ENCODE assay signal across 10 cellular contexts in genomic region chr11:27012254-27012921, GRCh38. TPM values are rescaled to one million over a fixed set of nuclear protein-coding genes. Genes with fewer than 3 reads are reported as not detected.
A peak's percentile ranks its signal among the peaks of the same experiment; 100 is the strongest.
DNase-seq lines count a peak whose midpoint lies in the region; ATAC-seq and TF ChIP-seq lines count a peak whose summit lies in the region.
"Had no signal": no experiment of that assay in that cellular context is flagged by ENCODE, and none has a peak within 500 bp of the region (broad histone marks: within the 10 kb centered on the region; RNA-seq: fewer than 3 reads in every experiment).

No MANE protein-coding gene starts in this region.

- peak overlapping the region; percentile 47 for H3K4me2 ChIP-seq in OCI-LY1 (ENCODE audit: low read length)
- peak overlapping the region; percentile 25 for H3K4me2 ChIP-seq in fibroblast of lung (ENCODE audit: extremely low read depth, insufficient read depth, low read length)
- H3K4me2 ChIP-seq in PC-3 (ENCODE audit: low read length): no peak overlapping the region

- POLR2A ChIA-PET in PC-3 (lab: Charles Lee; ENCODE audit: unreplicated experiment): no interaction called here

- ATAC-seq in GM18520 (IDR thresholded peaks at IDR 0.05; ENCODE audit: unreplicated experiment): peak; percentile 62
- ATAC-seq in GM21825 (IDR thresholded peaks at IDR 0.05; ENCODE audit: unreplicated experiment): no peak
- no peak for ATAC-seq in PC-3
- ATAC-seq: activated CD4-positive, CD25-positive, alpha-beta regulatory T cell treated with anti-CD3 and anti-CD28 coated beads, Interleukin-2, amount 50 U/mL, for 24 hours had no signal

- H3F3A ChIP-seq in OCI-LY1 (ENCODE audit: insufficient read depth, low read length): no peaks in the 10 kb centered on the region
- H3F3A ChIP-seq in PC-3 (ENCODE audit: low read length, unreplicated experiment): no peaks in the 10 kb centered on the region

- H3K9me3 ChIP-seq in OCI-LY1 (ENCODE audit: low read length): no peaks in the 10 kb centered on the region; the same call in none of the 2 replicates
- no peaks in the 10 kb centered on the region for H3K9me3 ChIP-seq in fibroblast of lung (ENCODE audit: control insufficient read depth, insufficient read depth, low read depth, low read length)
- H3K9me3 ChIP-seq in PC-3 (ENCODE audit: low read length): no peaks in the 10 kb centered on the region

- H3K36me3 ChIP-seq in OCI-LY1 (ENCODE audit: insufficient read depth, low read length) (no peaks in the 10 kb centered on the region), fibroblast of lung (ENCODE audit: control insufficient read depth, insufficient read depth, low read length) (no peaks in the 10 kb centered on the region), PC-3 (ENCODE audit: low read depth, low read length) (no peaks in the 10 kb centered on the region)

- H3K4me3 ChIP-seq in OCI-LY1 (ENCODE audit: low read depth, low read length, poor library complexity, severe bottlenecking): no peak overlapping the region
- no peak overlapping the region for H3K4me3 ChIP-seq in fibroblast of lung (replicated peaks in 1 of 4; ENCODE audit: control extremely low read depth in 1 of 4, insufficient read depth in 1 of 4, low read depth in 3 of 4, low read length in 4 of 4)
- no peak overlapping the region for H3K4me3 ChIP-seq in PC-3 (ENCODE audit: low read length)

- H3K27me3 ChIP-seq in OCI-LY1 (ENCODE audit: insufficient read depth, low read length) (no peaks in the 10 kb centered on the region), fibroblast of lung (ENCODE audit: control insufficient read depth, insufficient read depth, low read length) (no peaks in the 10 kb centered on the region), PC-3 (ENCODE audit: low read length) (no peaks in the 10 kb centered on the region)

- intact Hi-C loops in PC-3 (cut with micrococcal nuclease): no loop called here

- H3K79me2 ChIP-seq in OCI-LY1 (ENCODE audit: insufficient read depth, low read length) (no peaks in the 10 kb centered on the region), fibroblast of lung (ENCODE audit: control insufficient read depth, insufficient read depth, low read length) (no peaks in the 10 kb centered on the region), PC-3 (ENCODE audit: low read length) (no peaks in the 10 kb centered on the region)

- no peaks in the 10 kb centered on the region for H3K9me2 ChIP-seq in OCI-LY1 (ENCODE audit: low read depth, low read length)
- no peaks in the 10 kb centered on the region for H3K9me2 ChIP-seq in PC-3 (replicated peaks; ENCODE audit: low read length)

- TF ChIP-seq CTCF in OCI-LY1 (IDR thresholded peaks at IDR 0.05; ENCODE audit: low read length) (no peak), fibroblast of lung (conservative IDR thresholded peaks at IDR 0.05 in 1 of 2, IDR thresholded peaks at IDR 0.05 in 1 of 2; ENCODE audit: low read depth in 1 of 2, low read length in 2 of 2) (no peak), PC-3 (conservative IDR thresholded peaks at IDR 0.05; ENCODE audit: low read depth, low read length) (no peak)

- H3K4me1 ChIP-seq in OCI-LY1 (ENCODE audit: insufficient read depth, low read length, severe bottlenecking): peaks cover 74% of the 10 kb centered on the region
- no peaks in the 10 kb centered on the region for H3K4me1 ChIP-seq in fibroblast of lung (ENCODE audit: control insufficient read depth, extremely low read depth, insufficient read depth, low read length)
- no peaks in the 10 kb centered on the region for H3K4me1 ChIP-seq in PC-3 (ENCODE audit: insufficient read depth, low read length)

- DNase-seq in fibroblast of lung (ENCODE audit: low read depth in 2 of 2) (peak; percentile 88 to 90), renal cortical epithelial cell (ENCODE audit: low read depth) (peak; percentile 82), HUDEP-2 (lab: John Stamatoyannopoulos, UW; ENCODE audit: unreplicated experiment in 76 of 76) (no peak), NCI-H2171 treated with DMSO at 0.1 percent for 48 hours (lab: John Stamatoyannopoulos, UW) (no peak), PC-3 (no peak)
- DNase-seq: NCI-H187 treated with DMSO at 0.1 percent for 48 hours had no signal

- CTCF ChIA-PET in PC-3 (lab: Charles Lee): no interaction called here

- H3K9ac ChIP-seq in OCI-LY1 (ENCODE audit: low read length): peak overlapping the region; percentile 58
- no peak overlapping the region for H3K9ac ChIP-seq in fibroblast of lung (ENCODE audit: insufficient read depth, low read length)
- H3K9ac ChIP-seq in PC-3 (ENCODE audit: low read length): no peak overlapping the region

- H2AFZ ChIP-seq in OCI-LY1 (ENCODE audit: low read length) (no peak overlapping the region), fibroblast of lung (ENCODE audit: low read length) (no peak overlapping the region), PC-3 (ENCODE audit: low read length) (no peak overlapping the region)

- BruUV-seq in PC-3 (replicated peaks; lab: Mats Ljungman, UMichigan): no TSS peak

- H3K27ac ChIP-seq in OCI-LY1 (ENCODE audit: low read depth, low read length, poor library complexity, severe bottlenecking) (peak overlapping the region; percentile 86), fibroblast of lung (ENCODE audit: insufficient read depth, low read length) (no peak overlapping the region), PC-3 (ENCODE audit: low read length) (no peak overlapping the region)

- H4K20me1 ChIP-seq in OCI-LY1 (ENCODE audit: insufficient read depth, low read length) (no peaks in the 10 kb centered on the region), fibroblast of lung (ENCODE audit: control insufficient read depth, extremely low read depth, insufficient read depth, low read length) (no peaks in the 10 kb centered on the region), PC-3 (ENCODE audit: low read length) (no peaks in the 10 kb centered on the region)

RNA-seq across cellular contexts. Expression of gene FIBIN, which starts 18.5 kb away (rescaled TPM):
- total RNA-seq in fibroblast of lung (89.8 and 112 TPM in 2 replicates), renal cortical epithelial cell (7.8 and 24.5 TPM in 2 replicates), PC-3 (2014; rRNA removed) (not detected in 2 replicates)
- 14.9 and 27.3 TPM in 2 replicates for polyA plus RNA-seq in fibroblast of lung
- 13.8 and 25.6 TPM in 2 replicates for polyA plus RNA-seq in fibroblast of lung (2012)
- polyA minus RNA-seq in fibroblast of lung (ENCODE audit: low replicate concordance): 3.9 and 9.5 TPM in 2 replicates

RNA-seq across cellular contexts. Expression of gene BBOX1, which starts 28.2 kb away (rescaled TPM):
- total RNA-seq in fibroblast of lung (not detected in 2 replicates), renal cortical epithelial cell (4.0 TPM in 1 of 2 replicates, not detected in the other), PC-3 (2014; rRNA removed) (not detected in 2 replicates)
- polyA plus RNA-seq in fibroblast of lung: not detected in 2 replicates
- not detected in 2 replicates for polyA plus RNA-seq in fibroblast of lung (2012)
- polyA minus RNA-seq in fibroblast of lung (ENCODE audit: low replicate concordance): not detected in 2 replicates

Comparison
In these comparisons a context has a peak if more than half of its experiments do, and no peak if none do; other contexts are left out.
1. DNase-seq: peak in fibroblast of lung (2 of 2) and renal cortical epithelial cell (single experiment); none in HUDEP-2 (0 of 76), NCI-H2171 treated with DMSO at 0.1 percent for 48 hours (single experiment) and PC-3 (single experiment).